ENCODE assay signal across 12 cellular contexts in the genomic region with DNA sequence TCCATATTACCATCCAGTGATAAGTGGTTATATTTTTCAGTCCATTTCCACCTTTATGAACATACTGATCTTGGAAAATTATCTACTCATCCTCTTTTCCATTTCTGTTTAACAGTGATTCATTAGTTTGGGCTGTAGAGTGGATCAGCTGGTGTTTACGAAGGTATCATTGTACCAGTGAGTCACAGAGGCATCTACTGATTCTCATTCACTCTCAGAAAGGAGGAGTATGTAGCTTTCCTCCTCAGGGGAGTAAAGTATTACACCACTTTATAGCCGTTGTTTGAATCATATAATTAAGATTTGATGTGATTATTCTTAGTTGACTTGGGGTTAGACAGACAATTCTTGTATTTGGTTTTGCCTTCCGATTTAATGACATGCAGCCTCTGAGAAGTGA.
DNase-seq lines count a peak whose midpoint lies in the region; ATAC-seq and TF ChIP-seq lines count a peak whose summit lies in the region.
"Had no signal": no experiment of that assay in that cellular context is flagged by ENCODE, and none has a peak within 500 bp of the region (broad histone marks: within the 10 kb centered on the region; RNA-seq: fewer than 3 reads in every experiment).

No MANE protein-coding gene starts in this region.

- TF ChIP-seq POLR2A in IMR-90 (IDR thresholded peaks at IDR 0.05; ENCODE audit: low read depth, low read length) (no peak), lower leg skin (IDR thresholded peaks at IDR 0.05) (no peak)

- H2AK9ac ChIP-seq in IMR-90 (replicated peaks; ENCODE audit: low read depth, low read length, poor library complexity): no peak overlapping the region

- H2BK15ac ChIP-seq in IMR-90 (ENCODE audit: low read depth, low read length): no peak overlapping the region
- H2BK15ac ChIP-seq in mesenchymal stem cell (ENCODE audit: low read depth, poor library complexity, severe bottlenecking): no peak overlapping the region

- H3K56ac ChIP-seq in IMR-90 (ENCODE audit: extremely low read depth, insufficient read depth, low read length): no peak overlapping the region

- peaks cover 2% of the 10 kb centered on the region; the same call in 1 of the 2 replicates for H3K4me1 ChIP-seq in IMR-90 (ENCODE audit: control insufficient read depth, insufficient read depth, low read length)
- peaks cover 21% of the 10 kb centered on the region for H3K4me1 ChIP-seq in mammary epithelial cell (ENCODE audit: insufficient read depth, low read length)
- peaks cover 5% of the 10 kb centered on the region for H3K4me1 ChIP-seq in mesenchymal stem cell (ENCODE audit: control insufficient read depth, insufficient read depth, low read depth, low read length)

- no peak overlapping the region for H4K5ac ChIP-seq in IMR-90 (ENCODE audit: low read depth, low read length)

- H3K27me3 ChIP-seq in BJ (ENCODE audit: control insufficient read depth, insufficient read depth, low read length): peaks cover 1% of the 10 kb centered on the region; the same call in 1 of the 2 replicates
- peaks cover 9% of the 10 kb centered on the region; the same call in 1 of the 2 replicates for H3K27me3 ChIP-seq in IMR-90 (ENCODE audit: control insufficient read depth, insufficient read depth, low read length)
- no peaks in the 10 kb centered on the region for H3K27me3 ChIP-seq in mammary epithelial cell (ENCODE audit: insufficient read depth, low read length)
- H3K27me3 ChIP-seq in mesenchymal stem cell (ENCODE audit: control insufficient read depth in 1 of 2, insufficient read depth in 1 of 2, low read length in 2 of 2): no peaks in the 10 kb centered on the region

- POLR2A ChIA-PET in BJ (lab: Charles Lee): no interaction called here
- POLR2A ChIA-PET in IMR-90 (lab: Charles Lee; ENCODE audit: unreplicated experiment): interaction anchor here (1.0 kb wide), 1 partner anchor 9 kb away, joined by 4 read pairs; no protein-coding TSS in a partner anchor

- H4K8ac ChIP-seq in IMR-90 (ENCODE audit: low read depth in 2 of 2, low read length in 2 of 2) (no peak overlapping the region), mesenchymal stem cell (ENCODE audit: low read length) (no peak overlapping the region)

- H3K14ac ChIP-seq in IMR-90 (replicated peaks; ENCODE audit: low read depth, low read length): no peak overlapping the region
- H3K14ac ChIP-seq in mesenchymal stem cell (ENCODE audit: low read length in 2 of 2): no peak overlapping the region

- H4K91ac ChIP-seq in IMR-90 (ENCODE audit: insufficient read depth, low read depth, low read length) (no peak overlapping the region), mesenchymal stem cell (ENCODE audit: low read length) (no peak overlapping the region)

- H3K23ac ChIP-seq in IMR-90 (ENCODE audit: low read depth, low read length) (no peak overlapping the region), mesenchymal stem cell (ENCODE audit: low read length in 2 of 2) (no peak overlapping the region)

- peaks cover 0 to 6% of the 10 kb centered on the region in 2 experiments; a peak in 1 of 4 replicates for H3K79me1 ChIP-seq in IMR-90 (ENCODE audit: low read depth in 1 of 2, low read length in 2 of 2)
- peaks cover 8% of the 10 kb centered on the region for H3K79me1 ChIP-seq in mesenchymal stem cell (replicated peaks; ENCODE audit: low read length, poor library complexity, severe bottlenecking)

- H3K4ac ChIP-seq in IMR-90 (ENCODE audit: low read depth, low read length): no peak overlapping the region
- no peak overlapping the region for H3K4ac ChIP-seq in mesenchymal stem cell (ENCODE audit: low read depth in 1 of 2, low read length in 2 of 2)

- no TSS peak for BruUV-seq in IMR-90 (replicated peaks; lab: Mats Ljungman, UMichigan)
- BruUV-seq in mammary epithelial cell (replicated peaks; lab: Mats Ljungman, UMichigan): no TSS peak

- no peak overlapping the region for H2AFZ ChIP-seq in IMR-90 (replicated peaks; ENCODE audit: low read length, poor library complexity)
- no peak overlapping the region for H2AFZ ChIP-seq in mammary epithelial cell (ENCODE audit: low read depth, low read length)
- H2AFZ ChIP-seq in mesenchymal stem cell (ENCODE audit: low read depth, low read length): no peak overlapping the region

- DNase-seq in BJ (ENCODE audit: low read depth) (peak; percentile 31), IMR-90 (peak; percentile 88), mammary epithelial cell (peak; percentile 88), mesenchymal stem cell (peak; percentile 70), HK-2 (ENCODE audit: unreplicated experiment) (no peak), cardiac septum (ENCODE audit: low spot score) (no peak), lower leg skin (ENCODE audit: low spot score in 2 of 2) (no peak)
- DNase-seq in activated CD4-positive, alpha-beta T cell treated with anti-CD3 and anti-CD28 coated beads, Interleukin-2, amount 50 U/mL, for 4 hours: no peak
- DNase-seq: activated CD4-positive, alpha-beta T cell treated with anti-CD3 and anti-CD28 coated beads, Interleukin-2, amount 10 ng/mL, durations not matched to agents 24 days and 14 days; NCI-H187; Right ventricle myocardium superior; stimulated activated naive CD4-positive, alpha-beta T cell had no signal

- H3K36me3 ChIP-seq in BJ (ENCODE audit: control insufficient read depth, insufficient read depth, low read length) (no peaks in the 10 kb centered on the region), IMR-90 (ENCODE audit: control insufficient read depth, insufficient read depth, low read length) (no peaks in the 10 kb centered on the region), mammary epithelial cell (ENCODE audit: insufficient read depth, low read length) (no peaks in the 10 kb centered on the region), mesenchymal stem cell (ENCODE audit: control insufficient read depth in 1 of 2, insufficient read depth in 2 of 2, low read depth in 1 of 2, low read length in 2 of 2) (peaks cover 4 to 5% of the 10 kb centered on the region in 2 experiments)

- peaks cover 8% of the 10 kb centered on the region for H3K79me2 ChIP-seq in mammary epithelial cell (ENCODE audit: insufficient read depth, low read length)

- no peak overlapping the region for H3K9ac ChIP-seq in IMR-90 (ENCODE audit: low read depth, low read length)
- no peak overlapping the region for H3K9ac ChIP-seq in mammary epithelial cell (ENCODE audit: insufficient read depth, low read length)
- H3K9ac ChIP-seq in mesenchymal stem cell (ENCODE audit: low read length): peak overlapping the region; percentile 69

- no peak overlapping the region for H3K4me2 ChIP-seq in IMR-90 (ENCODE audit: low read depth, low read length)
- H3K4me2 ChIP-seq in mammary epithelial cell (ENCODE audit: insufficient read depth, low read depth, low read length): peak overlapping the region; percentile 15
- no peak overlapping the region for H3K4me2 ChIP-seq in mesenchymal stem cell (ENCODE audit: low read length, poor library complexity, severe bottlenecking)

- H2BK120ac ChIP-seq in IMR-90 (ENCODE audit: low read depth, low read length) (no peak overlapping the region), mesenchymal stem cell (ENCODE audit: low read depth, low read length) (no peak overlapping the region)

- no peaks in the 10 kb centered on the region for H3K9me3 ChIP-seq in IMR-90 (ENCODE audit: control insufficient read depth, insufficient read depth, low read length)
- no peaks in the 10 kb centered on the region for H3K9me3 ChIP-seq in mammary epithelial cell (replicated peaks; ENCODE audit: insufficient read depth, low read length)
- no peaks in the 10 kb centered on the region for H3K9me3 ChIP-seq in mesenchymal stem cell (ENCODE audit: control insufficient read depth, low read length)

- CTCF ChIA-PET in BJ (lab: Yijun Ruan, JAX): interaction anchor here (1.0 kb wide), 1 partner anchor 66 kb away, joined by 3 read pairs; no protein-coding TSS in a partner anchor
- CTCF ChIA-PET in IMR-90 (lab: Yijun Ruan, JAX): interaction anchor here (0.9 kb wide), 1 partner anchor 14 kb away, joined by 3 read pairs; no protein-coding TSS in a partner anchor
- CTCF ChIA-PET in mammary epithelial cell (lab: Charles Lee; ENCODE audit: low non-redundant PET): no interaction called here

- no peak overlapping the region for H2BK5ac ChIP-seq in IMR-90 (ENCODE audit: low read depth, low read length, poor library complexity, severe bottlenecking)
- no peak overlapping the region for H2BK5ac ChIP-seq in mesenchymal stem cell (ENCODE audit: low read depth, low read length, poor library complexity, severe bottlenecking)

- intact Hi-C loops in IMR-90 (cut with micrococcal nuclease): no loop called here
- intact Hi-C loops in mammary epithelial cell (cut with micrococcal nuclease): no loop called here
- intact Hi-C loops in cardiac septum (cut with DNase I): no loop called here
- intact Hi-C loops in lower leg skin (cut with DNase I; ENCODE audit: low total_unique reads): no loop called here

- in situ Hi-C loops in IMR-90 (cut with MboI; ENCODE audit: low sequenced_read_pairs): no loop called here
- in situ Hi-C loops in mammary epithelial cell (cut with MboI; ENCODE audit: low sequenced_read_pairs in 2 of 2): no loop called here

- H3K4me3 ChIP-seq in BJ (ENCODE audit: low read depth, low read length) (no peak overlapping the region), IMR-90 (ENCODE audit: insufficient read depth, low read depth, low read length) (no peak overlapping the region), mammary epithelial cell (replicated peaks in 1 of 3; ENCODE audit: insufficient read depth in 1 of 3, low read depth in 2 of 3, low read length in 3 of 3) (no peak overlapping the region), mesenchymal stem cell (ENCODE audit: insufficient read depth in 1 of 2, low read depth in 1 of 2, low read length in 2 of 2) (peak overlapping the region in 1 of 2 experiments; percentile 48), lower leg skin (ENCODE audit: low read depth, poor library complexity, severe bottlenecking) (no peak overlapping the region)

- dilution Hi-C loops in IMR-90 (cut with HindIII; ENCODE audit: low sequenced_read_pairs, unreplicated experiment) (no loop called here), mammary epithelial cell (cut with HindIII; ENCODE audit: low sequenced_read_pairs) (loop anchor here (10.0 kb wide), 1 partner anchor 69 kb away; no protein-coding TSS in a partner anchor)

- no peak for TF ChIP-seq RAD21 in IMR-90 (IDR thresholded peaks at IDR 0.05; ENCODE audit: low read length)

- H2AK5ac ChIP-seq in IMR-90 (ENCODE audit: low read depth, low read length): no peak overlapping the region
- no peak overlapping the region for H2AK5ac ChIP-seq in mesenchymal stem cell (ENCODE audit: low read length, severe bottlenecking)

- 89% methylated on average over 1 of the region's 3 CpGs; no CpG with 5 or more reads in 1 of the 2 experiments for WGBS in IMR-90 (ENCODE audit: extremely low coverage in 2 of 2, insufficient read length in 1 of 2), 2 experiments
- 41% methylated on average over 3 of the region's 3 CpGs for WGBS in mammary epithelial cell (ENCODE audit: low coverage, missing lambda C conversion rate)
- WGBS in mesenchymal stem cell: 51% methylated on average over 2 of the region's 3 CpGs
- WGBS in lower leg skin, 2 donors: 79 to 81% methylated on average over 3 of the region's 3 CpGs

- H3K27ac ChIP-seq in IMR-90 (ENCODE audit: insufficient read depth, low read length): no peak overlapping the region
- H3K27ac ChIP-seq in mammary epithelial cell (ENCODE audit: insufficient read depth, low read depth, low read length): peak overlapping the region; percentile 41
- peak overlapping the region; percentile 84 for H3K27ac ChIP-seq in mesenchymal stem cell (ENCODE audit: low read length, poor library complexity, severe bottlenecking)

- no peak overlapping the region for H2BK20ac ChIP-seq in IMR-90 (ENCODE audit: low read depth, low read length)

- no peaks in the 10 kb centered on the region for H3K9me1 ChIP-seq in IMR-90 (ENCODE audit: insufficient read depth, low read length)

- no peaks in the 10 kb centered on the region for H4K20me1 ChIP-seq in IMR-90 (ENCODE audit: insufficient read depth, low read length)
- H4K20me1 ChIP-seq in mammary epithelial cell (ENCODE audit: insufficient read depth, low read length): no peaks in the 10 kb centered on the region

- TF ChIP-seq CTCF in BJ (IDR thresholded peaks at IDR 0.05; ENCODE audit: insufficient read depth, low read depth, low read length) (no peak), IMR-90 (conservative IDR thresholded peaks at IDR 0.05; ENCODE audit: low read depth, low read length) (no peak), mammary epithelial cell (conservative IDR thresholded peaks at IDR 0.05 in 1 of 2, IDR thresholded peaks at IDR 0.05 in 1 of 2; ENCODE audit: extremely low read depth in 1 of 2, insufficient read depth in 1 of 2, low read depth in 1 of 2, low read length in 2 of 2) (no peak), lower leg skin (IDR thresholded peaks at IDR 0.05) (no peak)

- no peak overlapping the region for H3K18ac ChIP-seq in IMR-90 (ENCODE audit: low read depth, low read length)
- H3K18ac ChIP-seq in mesenchymal stem cell (ENCODE audit: low read depth in 1 of 2, low read length in 2 of 2): no peak overlapping the region

- peak; percentile 98 for ATAC-seq in IMR-90 (ENCODE audit: low read depth)

- H2BK12ac ChIP-seq in mesenchymal stem cell (ENCODE audit: low read length in 2 of 2): no peak overlapping the region

Comparison
In these comparisons a context has a peak if more than half of its experiments do, and no peak if none do; other contexts are left out.
1. DNase-seq: peak in BJ (single experiment), IMR-90 (single experiment), mammary epithelial cell (single experiment) and mesenchymal stem cell (single experiment); none in HK-2 (single experiment), activated CD4-positive, alpha-beta T cell treated with anti-CD3 and anti-CD28 coated beads, Interleukin-2, amount 50 U/mL, for 4 hours (0 of 2), cardiac septum (single experiment) and lower leg skin (0 of 2).